Comparison of ENCODE assay signal across 15 cellular contexts in genomic region chr7:139246905-139247304, GRCh38. TPM values are rescaled to one million over a fixed set of nuclear protein-coding genes. Genes with fewer than 3 reads are reported as not detected.
A peak's percentile ranks its signal among the peaks of the same experiment; 100 is the strongest.
DNase-seq lines count a peak whose midpoint lies in the region.
"Had no signal": no experiment of that assay in that cellular context is flagged by ENCODE, and none has a peak within 500 bp of the region (broad histone marks: within the 10 kb centered on the region; RNA-seq: fewer than 3 reads in every experiment).

No MANE protein-coding gene starts in this region.

- DNase-seq in A172 (ENCODE audit: low spot score) (peak; percentile 9), H4 (ENCODE audit: low spot score) (peak; percentile 15), astrocyte of the hippocampus (ENCODE audit: low read depth, low spot score) (peak; percentile 5), hepatic stellate cell (ENCODE audit: low spot score) (peak; percentile 25), mucosa of gallbladder (ENCODE audit: low spot score) (no peak), DMS79 treated with DMSO at 0.1 percent for 48 hours (lab: John Stamatoyannopoulos, UW) (no peak), KBM-7 (no peak)
- no peak for DNase-seq in activated CD4-positive, alpha-beta T cell treated with anti-CD3 and anti-CD28 coated beads, Interleukin-2, amount 50 U/mL, for 1 hour
- DNase-seq: ACHN; cerebellar nuclear complex; naive B cell; NCI-H187; stimulated activated naive CD4-positive, alpha-beta T cell treated with Interleukin-2 at 50 U/mL for 16 hours; T-cell; upper lobe of left lung had no signal

- in situ Hi-C loops in KBM-7 (cut with MboI; ENCODE audit: low pct_unique_long_range_greater_than_20kb, low sequenced_read_pairs) = no loop called here

RNA-seq across cellular contexts. Expression of gene UBN2, which starts 15.9 kb away (rescaled TPM):
- total RNA-seq in A172 (2014; rRNA removed; shearing (Covaris generic)) = 2.1 and 2.8 TPM in 2 replicates
- 2.3 and 3.3 TPM in 2 replicates for total RNA-seq in H4 (2014; rRNA removed; shearing (Covaris generic))
- 20.4 TPM for total RNA-seq in mucosa of gallbladder

Comparison
In these comparisons a context has a peak if more than half of its experiments do, and no peak if none do; other contexts are left out.
1. DNase-seq: peak in A172 (single experiment), H4 (single experiment), astrocyte of the hippocampus (single experiment) and hepatic stellate cell (single experiment); none in mucosa of gallbladder (single experiment), activated CD4-positive, alpha-beta T cell treated with anti-CD3 and anti-CD28 coated beads, Interleukin-2, amount 50 U/mL, for 1 hour (single experiment), DMS79 treated with DMSO at 0.1 percent for 48 hours (single experiment) and KBM-7 (single experiment).